14 cellular contexts compared by ENCODE assay signal in genomic region chr5:39775458-39776365, GRCh38.
DNase-seq lines count a peak whose midpoint lies in the region; ATAC-seq, FAIRE-seq and TF ChIP-seq lines count a peak whose summit lies in the region.
"Had no signal": no experiment of that assay in that cellular context is flagged by ENCODE, and none has a peak within 500 bp of the region (broad histone marks: within the 10 kb centered on the region; RNA-seq: fewer than 3 reads in every experiment).

No MANE protein-coding gene starts in this region.

- H3K9me3 Mint-ChIP-seq in MCF 10A (ENCODE audit: unreplicated experiment): no peaks in the 10 kb centered on the region
- no peaks in the 10 kb centered on the region for H3K9me3 Mint-ChIP-seq in activated CD8-positive, alpha-beta T cell treated with anti-CD3 and anti-CD28 coated beads, Interleukin-2, amount 10 ng/mL, durations not matched to agents 7 days and 5 days (ENCODE audit: insufficient read depth)

- H3K4me1 ChIP-seq in breast epithelium: no peaks in the 10 kb centered on the region
- H3K4me1 ChIP-seq: lower lobe of right lung, prostate gland had no signal

- peak; percentile 75 for DNase-seq in MCF 10A (ENCODE audit: unreplicated experiment)
- no peak for DNase-seq in breast epithelium (ENCODE audit: low spot score in 2 of 2)
- peak; percentile 83 for DNase-seq in astrocyte of the hippocampus (ENCODE audit: low read depth, low spot score)
- peak; percentile 54 for DNase-seq in hepatic stellate cell (ENCODE audit: low spot score)
- peak; percentile 31 for DNase-seq in urothelium cell line (ENCODE audit: low spot score)
- DNase-seq in activated CD8-positive, alpha-beta T cell treated with anti-CD3 and anti-CD28 coated beads, Interleukin-2, amount 10 ng/mL, durations not matched to agents 7 days and 5 days: no peak
- DNase-seq in NOMO-1 treated with DMSO at 0.1 percent for 48 hours (lab: John Stamatoyannopoulos, UW; ENCODE audit: unreplicated experiment): no peak
- DNase-seq: lower lobe of right lung, MV-4-11, NCI-H446 had no signal

- TF ChIP-seq CTCF in MCF 10A (IDR thresholded peaks at IDR 0.05; ENCODE audit: unreplicated experiment): no peak
- no peak for TF ChIP-seq CTCF in breast epithelium (IDR thresholded peaks at IDR 0.05)

- no TSS peak for BruUV-seq in MCF 10A (replicated peaks; lab: Mats Ljungman, UMichigan)

- H3K4me1 Mint-ChIP-seq in MCF 10A (ENCODE audit: insufficient read depth, unreplicated experiment): peaks cover 17% of the 10 kb centered on the region
- H3K4me1 Mint-ChIP-seq in activated CD8-positive, alpha-beta T cell treated with anti-CD3 and anti-CD28 coated beads, Interleukin-2, amount 10 ng/mL, durations not matched to agents 7 days and 5 days (ENCODE audit: low read depth): no peaks in the 10 kb centered on the region

- no peak overlapping the region for H3K27ac ChIP-seq in breast epithelium
- H3K27ac ChIP-seq: 22Rv1, lower lobe of right lung, prostate gland, SK-N-MC had no signal

- intact Hi-C loops in MCF 10A (cut with micrococcal nuclease) (no loop called here), breast epithelium (cut with DNase I; ENCODE audit: low total_unique reads) (no loop called here)

- no peaks in the 10 kb centered on the region for H3K36me3 ChIP-seq in breast epithelium
- H3K36me3 ChIP-seq: lower lobe of right lung, prostate gland had no signal

- POLR2A ChIA-PET in MCF 10A (lab: Yijun Ruan, JAX): interaction anchor here (1.1 kb wide), 1 partner anchor 15 kb away, joined by 5 read pairs; no protein-coding TSS in a partner anchor
- POLR2A ChIA-PET in activated CD8-positive, alpha-beta T cell treated with anti-CD3 and anti-CD28 coated beads, Interleukin-2, amount 10 ng/mL, durations not matched to agents 7 days and 5 days (lab: Charles Lee): no interaction called here

- H3K4me3 Mint-ChIP-seq in MCF 10A (ENCODE audit: unreplicated experiment): no peak overlapping the region
- H3K4me3 Mint-ChIP-seq in activated CD8-positive, alpha-beta T cell treated with anti-CD3 and anti-CD28 coated beads, Interleukin-2, amount 10 ng/mL, durations not matched to agents 7 days and 5 days: no peak overlapping the region

- no peaks in the 10 kb centered on the region for H3K36me3 Mint-ChIP-seq in MCF 10A (ENCODE audit: insufficient read depth, unreplicated experiment)
- no peaks in the 10 kb centered on the region for H3K36me3 Mint-ChIP-seq in activated CD8-positive, alpha-beta T cell treated with anti-CD3 and anti-CD28 coated beads, Interleukin-2, amount 10 ng/mL, durations not matched to agents 7 days and 5 days (ENCODE audit: low read depth)

- no peak for FAIRE-seq in urothelium cell line (lab: Jason Lieb, UNC)

- H3K9me3 ChIP-seq in breast epithelium: no peaks in the 10 kb centered on the region
- H3K9me3 ChIP-seq: lower lobe of right lung, prostate gland had no signal

- no peak for ATAC-seq in activated CD8-positive, alpha-beta T cell treated with anti-CD3 and anti-CD28 coated beads, Interleukin-2, amount 10 ng/mL, durations not matched to agents 7 days and 5 days
- no peak for ATAC-seq in GM18520 (IDR thresholded peaks at IDR 0.05; ENCODE audit: unreplicated experiment)

- H3K27ac Mint-ChIP-seq in MCF 10A (ENCODE audit: low read depth, unreplicated experiment): peak overlapping the region; percentile 88
- no peak overlapping the region for H3K27ac Mint-ChIP-seq in activated CD8-positive, alpha-beta T cell treated with anti-CD3 and anti-CD28 coated beads, Interleukin-2, amount 10 ng/mL, durations not matched to agents 7 days and 5 days

- CTCF ChIA-PET in MCF 10A (lab: Yijun Ruan, JAX): no interaction called here
- CTCF ChIA-PET in activated CD8-positive, alpha-beta T cell treated with anti-CD3 and anti-CD28 coated beads, Interleukin-2, amount 10 ng/mL, durations not matched to agents 7 days and 5 days (lab: Charles Lee): no interaction called here

- H3K4me3 ChIP-seq in breast epithelium: no peak overlapping the region
- H3K4me3 ChIP-seq: lower lobe of right lung, prostate gland, SK-N-MC had no signal

- no peaks in the 10 kb centered on the region for H3K27me3 Mint-ChIP-seq in MCF 10A (ENCODE audit: insufficient read depth, unreplicated experiment)
- H3K27me3 Mint-ChIP-seq in activated CD8-positive, alpha-beta T cell treated with anti-CD3 and anti-CD28 coated beads, Interleukin-2, amount 10 ng/mL, durations not matched to agents 7 days and 5 days (ENCODE audit: low read depth): peaks cover 1% of the 10 kb centered on the region

- TF ChIP-seq POLR2A in breast epithelium (IDR thresholded peaks at IDR 0.05): no peak

- no peaks in the 10 kb centered on the region for H3K27me3 ChIP-seq in breast epithelium

Comparison
In these comparisons a context has a peak if more than half of its experiments do, and no peak if none do; other contexts are left out.
1. DNase-seq: peak in MCF 10A (single experiment), astrocyte of the hippocampus (single experiment), hepatic stellate cell (single experiment) and urothelium cell line (single experiment); none in breast epithelium (0 of 2), activated CD8-positive, alpha-beta T cell treated with anti-CD3 and anti-CD28 coated beads, Interleukin-2, amount 10 ng/mL, durations not matched to agents 7 days and 5 days (single experiment) and NOMO-1 treated with DMSO at 0.1 percent for 48 hours (single experiment).